Comparison of ENCODE assay signal across 12 cellular contexts in the genomic region with DNA sequence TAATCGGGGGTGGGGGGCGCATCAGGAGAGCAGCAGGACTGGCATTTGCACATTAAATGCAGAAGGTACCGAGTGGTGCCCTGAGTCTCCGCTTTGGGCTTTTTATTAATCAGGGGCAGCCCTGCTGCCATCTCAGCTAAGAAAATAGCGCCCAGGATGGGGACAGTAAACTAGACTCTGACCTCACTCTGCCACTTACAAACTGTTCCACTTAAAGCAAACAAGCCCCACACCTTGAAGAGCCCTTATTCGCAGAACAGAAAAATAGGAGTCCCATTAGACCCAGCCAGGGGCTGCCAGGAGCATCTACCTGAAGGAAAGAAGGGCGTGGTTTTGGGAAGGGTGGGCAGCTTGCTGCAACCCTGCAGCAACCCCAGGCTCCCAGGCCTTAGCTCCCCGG.
DNase-seq lines count a peak whose midpoint lies in the region; ATAC-seq and TF ChIP-seq lines count a peak whose summit lies in the region.
"Had no signal": no experiment of that assay in that cellular context is flagged by ENCODE, and none has a peak within 500 bp of the region (broad histone marks: within the 10 kb centered on the region; RNA-seq: fewer than 3 reads in every experiment).

No MANE protein-coding gene starts in this region.

- H3K4me1 ChIP-seq in Peyer's patch (peaks cover 0 to 14% (median 0%) of the 10 kb centered on the region in 4 donors), duodenal mucosa (ENCODE audit: control insufficient read depth in 1 of 2, insufficient read depth in 2 of 2, low read length in 2 of 2) (no peaks in the 10 kb centered on the region), muscle layer of colon (ENCODE audit: insufficient read depth, low read length) (peaks cover 81% of the 10 kb centered on the region)
- H3K4me1 ChIP-seq in effector memory CD4-positive, alpha-beta T cell (ENCODE audit: control insufficient read depth, insufficient read depth, low read length, poor library complexity, severe bottlenecking): no peaks in the 10 kb centered on the region

- H3K27ac ChIP-seq in Peyer's patch: peak overlapping the region; percentile 25 to 82 (median 53)
- peak overlapping the region; percentile 42 for H3K27ac ChIP-seq in duodenal mucosa (ENCODE audit: low read depth, low read length)
- peak overlapping the region; percentile 89 for H3K27ac ChIP-seq in muscle layer of colon (ENCODE audit: low read depth, low read length)
- H3K27ac ChIP-seq in substantia nigra (ENCODE audit: low read depth, low read length, poor library complexity, severe bottlenecking): peak overlapping the region; percentile 82
- H3K27ac ChIP-seq in effector memory CD4-positive, alpha-beta T cell (ENCODE audit: insufficient read depth, low read length, poor library complexity, severe bottlenecking): no peak overlapping the region
- H3K27ac ChIP-seq: BLaER1 had no signal

- TF ChIP-seq POLR2A in Peyer's patch (IDR thresholded peaks at IDR 0.05): no peak

- no peak overlapping the region for H3K4me3 Mint-ChIP-seq in stimulated activated memory B cell treated with anti-CD40 and anti-IgM and Interleukin-4, amounts not matched to agents 10 μg/mL and 1 μg/mL and 100 μg/mL, for 72 hours
- H3K4me3 Mint-ChIP-seq: activated CD4-positive, alpha-beta T cell treated with anti-CD3 and anti-CD28 coated beads, Interleukin-2, amount 10 ng/mL, durations not matched to agents 24 days and 14 days; natural killer cell had no signal

- H3K4me1 Mint-ChIP-seq in stimulated activated memory B cell treated with anti-CD40 and anti-IgM and Interleukin-4, amounts not matched to agents 10 μg/mL and 1 μg/mL and 100 μg/mL, for 72 hours: no peaks in the 10 kb centered on the region
- H3K4me1 Mint-ChIP-seq: activated CD4-positive, alpha-beta T cell treated with anti-CD3 and anti-CD28 coated beads, Interleukin-2, amount 10 ng/mL, durations not matched to agents 24 days and 14 days; natural killer cell had no signal

- peaks cover 0 to 26% (median 0%) of the 10 kb centered on the region in 3 donors for H3K36me3 ChIP-seq in Peyer's patch
- peaks cover 0 to 4% of the 10 kb centered on the region in 2 donors for H3K36me3 ChIP-seq in duodenal mucosa (ENCODE audit: control insufficient read depth in 1 of 2, insufficient read depth in 2 of 2, low read length in 2 of 2)
- H3K36me3 ChIP-seq in muscle layer of colon (ENCODE audit: insufficient read depth, low read length): peaks cover 90% of the 10 kb centered on the region
- no peaks in the 10 kb centered on the region for H3K36me3 ChIP-seq in effector memory CD4-positive, alpha-beta T cell (ENCODE audit: control insufficient read depth, insufficient read depth, low read length)

- H3K4me3 ChIP-seq in Peyer's patch (no peak overlapping the region), duodenal mucosa (ENCODE audit: low read depth in 1 of 2, low read length in 2 of 2) (no peak overlapping the region), muscle layer of colon (ENCODE audit: low read depth in 1 of 2, low read length in 2 of 2) (no peak overlapping the region)
- no peak overlapping the region for H3K4me3 ChIP-seq in effector memory CD4-positive, alpha-beta T cell (ENCODE audit: insufficient read depth, low read depth, low read length, poor library complexity, severe bottlenecking)
- H3K4me3 ChIP-seq: BLaER1 had no signal

- ATAC-seq in GM18519 (IDR thresholded peaks at IDR 0.05; ENCODE audit: low FRiP score, unreplicated experiment): no peak
- no peak for ATAC-seq in stimulated activated memory B cell treated with anti-CD40 and anti-IgM and Interleukin-4, amounts not matched to agents 10 μg/mL and 1 μg/mL and 100 μg/mL, for 72 hours
- ATAC-seq: natural killer cell had no signal

- H3K9me3 ChIP-seq in Peyer's patch (no peaks in the 10 kb centered on the region), duodenal mucosa (ENCODE audit: control insufficient read depth in 1 of 2, low read length in 2 of 2) (no peaks in the 10 kb centered on the region), muscle layer of colon (ENCODE audit: low read length) (no peaks in the 10 kb centered on the region)
- no peaks in the 10 kb centered on the region for H3K9me3 ChIP-seq in effector memory CD4-positive, alpha-beta T cell (ENCODE audit: control insufficient read depth, low read length)
- H3K9me3 ChIP-seq: BLaER1 had no signal

- H3K9me3 Mint-ChIP-seq in stimulated activated memory B cell treated with anti-CD40 and anti-IgM and Interleukin-4, amounts not matched to agents 10 μg/mL and 1 μg/mL and 100 μg/mL, for 72 hours: no peaks in the 10 kb centered on the region
- H3K9me3 Mint-ChIP-seq: activated CD4-positive, alpha-beta T cell treated with anti-CD3 and anti-CD28 coated beads, Interleukin-2, amount 10 ng/mL, durations not matched to agents 24 days and 14 days; natural killer cell had no signal

- H3K27ac Mint-ChIP-seq in stimulated activated memory B cell treated with anti-CD40 and anti-IgM and Interleukin-4, amounts not matched to agents 10 μg/mL and 1 μg/mL and 100 μg/mL, for 72 hours: no peak overlapping the region
- H3K27ac Mint-ChIP-seq: activated CD4-positive, alpha-beta T cell treated with anti-CD3 and anti-CD28 coated beads, Interleukin-2, amount 10 ng/mL, durations not matched to agents 24 days and 14 days; natural killer cell had no signal

- H3K27me3 ChIP-seq in Peyer's patch (no peaks in the 10 kb centered on the region), duodenal mucosa (ENCODE audit: control insufficient read depth in 1 of 2, insufficient read depth in 2 of 2, low read length in 2 of 2) (no peaks in the 10 kb centered on the region), muscle layer of colon (ENCODE audit: control insufficient read depth in 1 of 2, insufficient read depth in 2 of 2, low read length in 2 of 2) (no peaks in the 10 kb centered on the region)
- no peaks in the 10 kb centered on the region for H3K27me3 ChIP-seq in effector memory CD4-positive, alpha-beta T cell (replicated peaks; ENCODE audit: control insufficient read depth, insufficient read depth, low read length, poor library complexity, severe bottlenecking)
- H3K27me3 ChIP-seq: BLaER1 had no signal

- DNase-seq in Peyer's patch (no peak), substantia nigra (lab: John Stamatoyannopoulos, UW) (no peak)
- no peak for DNase-seq in activated CD8-positive, alpha-beta memory T cell treated with anti-CD3 and anti-CD28 coated beads for 24 hours
- no peak for DNase-seq in effector memory CD4-positive, alpha-beta T cell
- DNase-seq: activated CD4-positive, alpha-beta T cell treated with anti-CD3 and anti-CD28 coated beads, Interleukin-2, amount 10 ng/mL, durations not matched to agents 24 days and 14 days; natural killer cell; NCI-H1694 had no signal

- TF ChIP-seq CTCF in Peyer's patch (IDR thresholded peaks at IDR 0.05): no peak

- no peaks in the 10 kb centered on the region for H3K36me3 Mint-ChIP-seq in stimulated activated memory B cell treated with anti-CD40 and anti-IgM and Interleukin-4, amounts not matched to agents 10 μg/mL and 1 μg/mL and 100 μg/mL, for 72 hours
- H3K36me3 Mint-ChIP-seq: natural killer cell had no signal

- no peak overlapping the region for H3K9ac ChIP-seq in duodenal mucosa (ENCODE audit: low read depth in 1 of 2, low read length in 2 of 2)
- peak overlapping the region; percentile 37 for H3K9ac ChIP-seq in muscle layer of colon (ENCODE audit: low read length)
- H3K9ac ChIP-seq: BLaER1 had no signal

- H3K27me3 Mint-ChIP-seq in stimulated activated memory B cell treated with anti-CD40 and anti-IgM and Interleukin-4, amounts not matched to agents 10 μg/mL and 1 μg/mL and 100 μg/mL, for 72 hours: no peaks in the 10 kb centered on the region
- H3K27me3 Mint-ChIP-seq: activated CD4-positive, alpha-beta T cell treated with anti-CD3 and anti-CD28 coated beads, Interleukin-2, amount 10 ng/mL, durations not matched to agents 24 days and 14 days had no signal
